In the genomic region with DNA sequence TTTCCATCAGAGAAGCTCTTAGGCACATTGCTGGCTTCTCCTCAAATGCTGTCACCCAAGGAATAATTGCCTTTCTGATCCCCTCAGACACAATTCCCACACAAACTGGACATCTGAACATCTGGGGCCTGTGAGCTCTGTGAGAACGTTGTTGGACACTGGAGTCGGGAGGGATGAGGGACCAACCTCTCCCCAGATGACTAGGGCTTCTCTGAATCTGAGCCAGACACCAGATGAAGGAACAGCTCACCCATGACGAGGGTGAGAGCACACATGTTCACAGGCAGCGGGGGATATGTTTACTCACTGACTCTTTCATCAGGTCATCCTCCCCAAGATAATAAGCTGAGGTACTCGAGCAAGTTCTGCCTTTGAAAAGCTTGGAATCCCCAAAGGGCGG, we compare ENCODE assay signal across 16 cellular contexts.
DNase-seq lines count a peak whose midpoint lies in the region; ATAC-seq and TF ChIP-seq lines count a peak whose summit lies in the region.
"Had no signal": no experiment of that assay in that cellular context is flagged by ENCODE, and none has a peak within 500 bp of the region (broad histone marks: within the 10 kb centered on the region; RNA-seq: fewer than 3 reads in every experiment).

No MANE protein-coding gene starts in this region.

- no peak overlapping the region for H3K9ac ChIP-seq in adipocyte (ENCODE audit: low read length)

- TF ChIP-seq CTCF in adrenal gland (IDR thresholded peaks at IDR 0.05) = no peak

- no peak overlapping the region for H3K4me3 ChIP-seq in adipocyte (ENCODE audit: low read length)
- H3K4me3 ChIP-seq in adrenal gland = no peak overlapping the region
- H3K4me3 ChIP-seq: cardiac muscle cell, mucosa of descending colon, spleen had no signal

- peaks cover 0 to under 1% of the 10 kb centered on the region in 2 donors for H3K9me3 Mint-ChIP-seq in stimulated activated naive CD8-positive, alpha-beta T cell treated with anti-CD3 and anti-CD28 coated beads, Interleukin-15, amount 100 ng/mL, for 72 hours

- H3K36me3 ChIP-seq in adipocyte (ENCODE audit: control insufficient read depth, insufficient read depth, low read length, severe bottlenecking) = no peaks in the 10 kb centered on the region
- no peaks in the 10 kb centered on the region for H3K36me3 ChIP-seq in adrenal gland (replicated peaks in 1 of 2)
- H3K36me3 ChIP-seq: cardiac muscle cell, spleen had no signal

- intact Hi-C loops in head of caudate nucleus (cut with DNase I) = no loop called here
- intact Hi-C loops in adrenal gland (cut with DNase I) = no loop called here

- no peak for TF ChIP-seq POLR2A in adrenal gland (IDR thresholded peaks at IDR 0.05)

- no peak overlapping the region for H3K27ac Mint-ChIP-seq in stimulated activated naive CD8-positive, alpha-beta T cell treated with anti-CD3 and anti-CD28 coated beads, Interleukin-15, amount 100 ng/mL, for 72 hours

- H3K4me1 ChIP-seq in adipocyte (ENCODE audit: control insufficient read depth, insufficient read depth, low read length) = no peaks in the 10 kb centered on the region
- H3K4me1 ChIP-seq in adrenal gland (replicated peaks in 1 of 2) = peaks cover 0 to 8% of the 10 kb centered on the region in 2 donors

- H3K4me1 Mint-ChIP-seq in stimulated activated naive CD8-positive, alpha-beta T cell treated with anti-CD3 and anti-CD28 coated beads, Interleukin-15, amount 100 ng/mL, for 72 hours = peaks cover 42% of the 10 kb centered on the region

- 80 to 92% (median 88%) methylated on average over 6 of the region's 6 CpGs for WGBS in adrenal gland, 4 donors

- no peak overlapping the region for H3K27ac ChIP-seq in adrenal gland
- H3K27ac ChIP-seq: cardiac muscle cell, spleen had no signal

- DNase-seq in AG20443 (ENCODE audit: low spot score) = peak; percentile 72
- peak; percentile 64 for DNase-seq in HT1080 (ENCODE audit: low read depth)
- DNase-seq in adipocyte (ENCODE audit: low read depth) = peak; percentile 45
- peak; percentile 98 for DNase-seq in glomerular visceral epithelial cell (ENCODE audit: extremely low spot score)
- DNase-seq in stimulated activated naive CD8-positive, alpha-beta T cell treated with anti-CD3 and anti-CD28 coated beads, Interleukin-15, amount 100 ng/mL, for 72 hours = no peak
- no peak for DNase-seq in activated gamma-delta T cell (lab: John Stamatoyannopoulos, UW)
- DNase-seq in head of caudate nucleus = no peak
- no peak for DNase-seq in adrenal gland
- DNase-seq: activated effector memory CD4-positive, alpha-beta T cell treated with Interleukin-2 at 50 U/mL for 16 hours; effector CD8-positive, alpha-beta T cell; mucosa of descending colon; NCI-H1694 treated with DMSO at 0.1 percent for 48 hours; NCI-H526 treated with DMSO at 0.1 percent for 48 hours; spleen had no signal

- H3K9me3 ChIP-seq in adipocyte (ENCODE audit: control insufficient read depth, low read length) = no peaks in the 10 kb centered on the region
- H3K9me3 ChIP-seq in adrenal gland (replicated peaks in 1 of 3) = no peaks in the 10 kb centered on the region
- H3K9me3 ChIP-seq: mucosa of descending colon had no signal

- H3K27me3 Mint-ChIP-seq in stimulated activated naive CD8-positive, alpha-beta T cell treated with anti-CD3 and anti-CD28 coated beads, Interleukin-15, amount 100 ng/mL, for 72 hours = peaks cover 48% of the 10 kb centered on the region

- H3K4me3 Mint-ChIP-seq in stimulated activated naive CD8-positive, alpha-beta T cell treated with anti-CD3 and anti-CD28 coated beads, Interleukin-15, amount 100 ng/mL, for 72 hours = no peak overlapping the region

- no peak for ATAC-seq in stimulated activated naive CD8-positive, alpha-beta T cell treated with anti-CD3 and anti-CD28 coated beads, Interleukin-15, amount 100 ng/mL, for 72 hours
- ATAC-seq: mucosa of descending colon, Right ventricle myocardium inferior had no signal

- no peaks in the 10 kb centered on the region for H3K27me3 ChIP-seq in adipocyte (replicated peaks; ENCODE audit: control insufficient read depth, insufficient read depth, low read length)
- peaks cover 17% of the 10 kb centered on the region for H3K27me3 ChIP-seq in adrenal gland

Comparison
In these comparisons a context has a peak if more than half of its experiments do, and no peak if none do; other contexts are left out.
1. DNase-seq: peak in AG20443 (single experiment), HT1080 (single experiment), adipocyte (single experiment) and glomerular visceral epithelial cell (single experiment); none in stimulated activated naive CD8-positive, alpha-beta T cell treated with anti-CD3 and anti-CD28 coated beads, Interleukin-15, amount 100 ng/mL, for 72 hours (0 of 2), activated gamma-delta T cell (single experiment), head of caudate nucleus (0 of 42) and adrenal gland (0 of 7).